ENCODE assay signal across 9 cellular contexts in the genomic region with DNA sequence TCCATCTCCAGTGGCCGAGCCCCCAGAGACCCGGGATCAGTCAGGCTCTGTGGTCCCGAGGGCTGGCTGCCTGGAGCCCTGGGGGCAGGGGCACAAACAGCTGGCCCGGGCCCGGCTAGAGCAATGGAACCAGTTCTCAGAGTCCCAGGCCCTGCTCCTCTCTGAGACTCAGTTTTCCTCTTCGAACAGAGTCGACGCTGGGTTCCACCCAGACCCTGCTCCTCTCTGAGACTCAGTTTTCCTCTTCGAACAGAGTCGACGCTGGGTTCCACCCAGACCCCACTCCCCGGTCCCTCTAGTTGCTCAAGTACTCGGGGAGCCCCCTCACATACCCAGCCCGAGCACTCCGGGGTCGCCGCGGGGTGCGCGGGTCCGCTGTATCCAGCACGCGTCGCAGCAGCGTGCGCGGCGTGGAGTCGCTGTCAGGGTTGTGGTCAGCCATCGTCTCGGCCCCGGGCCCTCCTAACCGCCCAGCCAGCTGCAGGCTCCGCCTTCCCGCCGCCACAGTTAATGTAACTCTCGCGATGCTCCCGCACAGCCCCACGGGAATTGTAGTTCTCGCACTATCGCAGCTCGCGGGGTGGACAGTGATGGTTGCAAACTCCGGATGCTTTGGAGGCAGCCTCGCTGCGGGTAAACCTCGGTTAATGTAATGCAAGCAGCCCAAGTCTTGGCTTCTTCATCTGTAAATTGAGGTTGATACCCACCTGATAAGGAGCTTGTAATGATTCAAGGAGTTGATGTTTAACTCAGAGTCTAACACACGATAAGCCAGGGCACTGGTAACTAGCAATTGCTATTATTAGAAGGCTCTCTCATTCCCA. TPM values are rescaled to one million over a fixed set of nuclear protein-coding genes. Genes with fewer than 3 reads are reported as not detected.
DNase-seq lines count a peak whose midpoint lies in the region; ATAC-seq, FAIRE-seq and TF ChIP-seq lines count a peak whose summit lies in the region.
"Had no signal": no experiment of that assay in that cellular context is flagged by ENCODE, and none has a peak within 500 bp of the region (broad histone marks: within the 10 kb centered on the region; RNA-seq: fewer than 3 reads in every experiment).

No MANE protein-coding gene starts in this region.

- TSS peak; percentile 73 for BruUV-seq in HepG2 (replicated peaks; lab: Mats Ljungman, UMichigan)

- peaks cover 16% of the 10 kb centered on the region for H3K79me2 ChIP-seq in HepG2 (ENCODE audit: insufficient read depth, low read length)

- H3K36me3 Mint-ChIP-seq in activated CD4-positive, alpha-beta T cell treated with anti-CD3 and anti-CD28 coated beads, Interleukin-2, amount 10 ng/mL, durations not matched to agents 24 days and 14 days (ENCODE audit: low read depth) = peaks cover 8% of the 10 kb centered on the region

- H3K4me2 ChIP-seq in BLaER1 treated with 17β-estradiol and CSF1 and Interleukin-3, amounts not matched to agents 10 nM and 100 nM = peak overlapping the region; percentile 90 to 100 (median 97)
- H3K4me2 ChIP-seq in HepG2 (ENCODE audit: low read depth, low read length) = peak overlapping the region; percentile 99

- peaks cover 36 to 39% (median 37%) of the 10 kb centered on the region in 11 experiments for H3K36me3 ChIP-seq in BLaER1 treated with 17β-estradiol and CSF1 and Interleukin-3, amounts not matched to agents 10 nM and 100 nM
- H3K36me3 ChIP-seq in HepG2 (replicated peaks in 1 of 2; ENCODE audit: control insufficient read depth in 1 of 2, insufficient read depth in 2 of 2, low read length in 2 of 2) = peaks cover 19 to 35% of the 10 kb centered on the region in 2 experiments

- peaks cover 0 to 35% (median 0%) of the 10 kb centered on the region in 11 experiments; a peak in 7 of 22 replicates for H4K20me1 ChIP-seq in BLaER1 treated with 17β-estradiol and CSF1 and Interleukin-3, amounts not matched to agents 10 nM and 100 nM
- no peaks in the 10 kb centered on the region for H4K20me1 ChIP-seq in HepG2 (ENCODE audit: insufficient read depth, low read length)

- peak; percentile 89 to 90 for DNase-seq in NCI-H524 (lab: John Stamatoyannopoulos, UW)
- DNase-seq in activated CD4-positive, alpha-beta T cell treated with anti-CD3 and anti-CD28 coated beads, Interleukin-2, amount 10 ng/mL, durations not matched to agents 24 days and 14 days = peak; percentile 99
- peak; percentile 94 for DNase-seq in coronary artery (ENCODE audit: low spot score)
- peak; percentile 89 for DNase-seq in HepG2 (ENCODE audit: low spot score)
- peak; percentile 90 to 91 for DNase-seq in stimulated activated CD4-positive, alpha-beta T cell treated with anti-CD3 and anti-CD28 coated beads, Interleukin-2, amount 100 ng/mL, for 48 hours

- TF ChIP-seq RAD21 in HepG2 (CRISPR knock-in tag; IDR thresholded peaks at IDR 0.05) = peak; percentile 36; the same call in 1 of the 2 replicates

- H2AFZ ChIP-seq in HepG2 (ENCODE audit: low read length) = peak overlapping the region; percentile 97

- POLR2A ChIA-PET in HepG2 (lab: Yijun Ruan, JAX) = interaction anchor here (0.5 to 4.1 kb wide), 17 partner anchors 10 to 251 kb away, joined by 3 to 47 read pairs (median 5); a partner anchor contains a TSS

- peak; percentile 93 for FAIRE-seq in HepG2 (lab: Jason Lieb, UNC)
- FAIRE-seq: endometrium had no signal

- intact Hi-C loops in activated CD4-positive, alpha-beta T cell treated with anti-CD3 and anti-CD28 coated beads, Interleukin-2, amount 10 ng/mL, durations not matched to agents 24 days and 14 days (cut with micrococcal nuclease) = loop anchor here (1.0 kb wide), 4 partner anchors 8 to 27 kb away; a partner anchor contains a TSS
- intact Hi-C loops in HepG2 (cut with micrococcal nuclease; ENCODE audit: unreplicated experiment) = no loop called here

- peaks cover 19 to 33% (median 27%) of the 10 kb centered on the region in 10 experiments for H3K4me1 ChIP-seq in BLaER1 treated with 17β-estradiol and CSF1 and Interleukin-3, amounts not matched to agents 10 nM and 100 nM
- peaks cover 37% of the 10 kb centered on the region for H3K4me1 ChIP-seq in HepG2 (ENCODE audit: insufficient read depth, low read length)

- TF ChIP-seq POLR2A in HepG2 (IDR thresholded peaks at IDR 0.05; ENCODE audit: insufficient read depth in 1 of 2, low read depth in 2 of 2, low read length in 2 of 2) = peak; percentile 92 to 99

- peak overlapping the region; percentile 98 for H3K4me3 Mint-ChIP-seq in activated CD4-positive, alpha-beta T cell treated with anti-CD3 and anti-CD28 coated beads, Interleukin-2, amount 10 ng/mL, durations not matched to agents 24 days and 14 days

- ATAC-seq in GM19324 (IDR thresholded peaks at IDR 0.05; ENCODE audit: low FRiP score, unreplicated experiment) (peak; percentile 92), HG03457 (IDR thresholded peaks at IDR 0.05; ENCODE audit: unreplicated experiment) (peak; percentile 86), HepG2 (peak; percentile 98)

- H3K9ac ChIP-seq in BLaER1 treated with 17β-estradiol and CSF1 and Interleukin-3, amounts not matched to agents 10 nM and 100 nM = peak overlapping the region; percentile 85 to 93 (median 88)
- H3K9ac ChIP-seq in HepG2 (ENCODE audit: insufficient read depth, low read depth, low read length) = peak overlapping the region; percentile 92

- no peaks in the 10 kb centered on the region for H3K9me3 Mint-ChIP-seq in activated CD4-positive, alpha-beta T cell treated with anti-CD3 and anti-CD28 coated beads, Interleukin-2, amount 10 ng/mL, durations not matched to agents 24 days and 14 days

- H3K9me3 ChIP-seq in BLaER1 treated with 17β-estradiol and CSF1 and Interleukin-3, amounts not matched to agents 10 nM and 100 nM (replicated peaks in 1 of 11) = no peaks in the 10 kb centered on the region
- H3K9me3 ChIP-seq in HepG2 (ENCODE audit: low read length) = no peaks in the 10 kb centered on the region

- H3K27ac Mint-ChIP-seq in activated CD4-positive, alpha-beta T cell treated with anti-CD3 and anti-CD28 coated beads, Interleukin-2, amount 10 ng/mL, durations not matched to agents 24 days and 14 days = peak overlapping the region; percentile 93

- 0 out of 4 replicates have a peak, but pooled peaks of 1 of the 2 experiments have one; percentile 41 for TF ChIP-seq EP300 in HepG2 (IDR thresholded peaks at IDR 0.05; ENCODE audit: low read depth in 2 of 2, low read length in 2 of 2)
- TF ChIP-seq EP300 in HepG2 (CRISPR knock-in tag; IDR thresholded peaks at IDR 0.05; ENCODE audit: borderline replicate concordance) = peak; percentile 29; the same call in 1 of the 2 replicates

- CTCF ChIA-PET in HepG2 (lab: Yijun Ruan, JAX; ENCODE audit: low intra/inter-chr PET ratio, low total read pairs) = interaction anchor here (1.3 kb wide), 1 partner anchor 17 kb away, joined by 3 read pairs; no protein-coding TSS in a partner anchor

- H3K27me3 ChIP-seq in BLaER1 treated with 17β-estradiol and CSF1 and Interleukin-3, amounts not matched to agents 10 nM and 100 nM = no peaks in the 10 kb centered on the region
- H3K27me3 ChIP-seq in HepG2 (ENCODE audit: control insufficient read depth in 1 of 2, insufficient read depth in 2 of 2, low read length in 2 of 2) = no peaks in the 10 kb centered on the region; a peak in 1 of 5 replicates

- no peaks in the 10 kb centered on the region for H3K27me3 Mint-ChIP-seq in activated CD4-positive, alpha-beta T cell treated with anti-CD3 and anti-CD28 coated beads, Interleukin-2, amount 10 ng/mL, durations not matched to agents 24 days and 14 days

- in situ Hi-C loops in HepG2 (cut with HindIII; ENCODE audit: extremely low pct_ligation_motif_present, low pct_unique_long_range_greater_than_20kb) = no loop called here

- H3K27ac ChIP-seq in BLaER1 treated with 17β-estradiol and CSF1 and Interleukin-3, amounts not matched to agents 10 nM and 100 nM = peak overlapping the region; percentile 57 to 86 (median 81); a peak in 21 of 22 replicates
- H3K27ac ChIP-seq in coronary artery (peak overlapping the region; percentile 55 to 84), HepG2 (ENCODE audit: extremely low read length, insufficient read depth, low read length) (peak overlapping the region; percentile 59)

- peak overlapping the region; percentile 76 to 86 (median 80) for H3K4me3 ChIP-seq in BLaER1 treated with 17β-estradiol and CSF1 and Interleukin-3, amounts not matched to agents 10 nM and 100 nM
- H3K4me3 ChIP-seq in coronary artery (peak overlapping the region; percentile 93), HepG2 (replicated peaks in 1 of 3; ENCODE audit: insufficient read depth in 1 of 3, low read depth in 2 of 3, low read length in 3 of 3) (peak overlapping the region; percentile 75 to 91 (median 75))

- H3K4me1 Mint-ChIP-seq in activated CD4-positive, alpha-beta T cell treated with anti-CD3 and anti-CD28 coated beads, Interleukin-2, amount 10 ng/mL, durations not matched to agents 24 days and 14 days = peaks cover 8% of the 10 kb centered on the region

- TF ChIP-seq CTCF in coronary artery (IDR thresholded peaks at IDR 0.05) (no peak), HepG2 (CRISPR knock-in tag; IDR thresholded peaks at IDR 0.05) (no peak; the same call in 1 of the 2 replicates)

- WGBS in HepG2 (ENCODE audit: low lambda C conversion rate) = 1% methylated on average over 15 of the region's 49 CpGs

RNA-seq across cellular contexts. Expression of a gene that starts 8.5 kb away (rescaled TPM):
- 46.4 and 48.7 TPM in 2 replicates for total RNA-seq in activated CD4-positive, alpha-beta T cell treated with anti-CD3 and anti-CD28 coated beads, Interleukin-2, amount 10 ng/mL, durations not matched to agents 24 days and 14 days
- 53.4 and 53.8 TPM in 2 replicates for total RNA-seq in HepG2 (2016; rRNA removed; fragmentation: Illumina TruSeq; extraction: Trizol)
- 48.1 and 65.0 TPM in 2 replicates for total RNA-seq in HepG2 (2016; cell fraction: cytosol; rRNA removed; fragmentation: Illumina TruSeq; extraction: Trizol; ENCODE audit: low read depth)
- 54.0 and 55.5 TPM in 2 replicates for total RNA-seq in HepG2 (2016; cell fraction: insoluble cytoplasmic fraction; rRNA removed; fragmentation: Illumina TruSeq; extraction: Trizol)
- 91.2 and 112 TPM in 2 replicates for total RNA-seq in HepG2 (2016; cell fraction: membrane; rRNA removed; fragmentation: Illumina TruSeq; extraction: Trizol)
- total RNA-seq in HepG2 (2016; cell fraction: nucleus; rRNA removed; fragmentation: Illumina TruSeq; extraction: Trizol) = 18.7 and 22.3 TPM in 2 replicates
- 44.2 and 45.5 TPM in 2 replicates for polyA plus RNA-seq in HepG2 (2011; rRNA removed)
- 45.9 and 53.3 TPM in 2 replicates for polyA plus RNA-seq in HepG2 (2011; cell fraction: cytosol; rRNA removed)
- 22.1 and 23.2 TPM in 2 replicates for polyA plus RNA-seq in HepG2 (2011; cell fraction: nucleus; rRNA removed)
- 25.9 and 34.6 TPM in 2 replicates for polyA plus RNA-seq in HepG2 (2012)
- polyA plus RNA-seq in HepG2 (2016; cell fraction: cytosol; fragmentation: Illumina TruSeq; extraction: Trizol; ENCODE audit: low read depth) = 42.2 and 59.3 TPM in 2 replicates
- 50.1 and 54.2 TPM in 2 replicates for polyA plus RNA-seq in HepG2 (2016; cell fraction: insoluble cytoplasmic fraction; fragmentation: Illumina TruSeq; extraction: Trizol; ENCODE audit: low read depth)
- polyA plus RNA-seq in HepG2 (2016; cell fraction: membrane; fragmentation: Illumina TruSeq; extraction: Trizol; ENCODE audit: low read depth) = 66.6 and 83.2 TPM in 2 replicates
- 28.8 and 33.3 TPM in 2 replicates for polyA plus RNA-seq in HepG2 (2016; cell fraction: nucleus; fragmentation: Illumina TruSeq; extraction: Trizol; ENCODE audit: insufficient read depth, low read depth)
- polyA minus RNA-seq in HepG2 (2011; rRNA and poly(A)+ RNA removed; ENCODE audit: low replicate concordance) = 45.1 and 58.5 TPM in 2 replicates
- 26.7 and 28.4 TPM in 2 replicates for polyA minus RNA-seq in HepG2 (2011; cell fraction: cytosol; rRNA and poly(A)+ RNA removed)
- polyA minus RNA-seq in HepG2 (2011; cell fraction: nucleus; rRNA and poly(A)+ RNA removed) = 8.2 and 9.8 TPM in 2 replicates

RNA-seq across cellular contexts. Expression of a gene that starts 13.1 kb away (rescaled TPM):
- total RNA-seq in activated CD4-positive, alpha-beta T cell treated with anti-CD3 and anti-CD28 coated beads, Interleukin-2, amount 10 ng/mL, durations not matched to agents 24 days and 14 days = 184 and 188 TPM in 2 replicates
- 214 and 224 TPM in 2 replicates for total RNA-seq in HepG2 (2016; rRNA removed; fragmentation: Illumina TruSeq; extraction: Trizol)
- 79.7 and 100.0 TPM in 2 replicates for total RNA-seq in HepG2 (2016; cell fraction: cytosol; rRNA removed; fragmentation: Illumina TruSeq; extraction: Trizol; ENCODE audit: low read depth)
- total RNA-seq in HepG2 (2016; cell fraction: insoluble cytoplasmic fraction; rRNA removed; fragmentation: Illumina TruSeq; extraction: Trizol) = 209 and 229 TPM in 2 replicates
- total RNA-seq in HepG2 (2016; cell fraction: membrane; rRNA removed; fragmentation: Illumina TruSeq; extraction: Trizol) = 120 and 150 TPM in 2 replicates
- 79.9 and 90.1 TPM in 2 replicates for total RNA-seq in HepG2 (2016; cell fraction: nucleus; rRNA removed; fragmentation: Illumina TruSeq; extraction: Trizol)
- 168 and 198 TPM in 2 replicates for polyA plus RNA-seq in HepG2 (2011; rRNA removed)
- polyA plus RNA-seq in HepG2 (2011; cell fraction: cytosol; rRNA removed) = 212 and 299 TPM in 2 replicates
- 132 and 146 TPM in 2 replicates for polyA plus RNA-seq in HepG2 (2011; cell fraction: nucleus; rRNA removed)
- polyA plus RNA-seq in HepG2 (2012) = 140 and 216 TPM in 2 replicates
- 108 and 138 TPM in 2 replicates for polyA plus RNA-seq in HepG2 (2016; cell fraction: cytosol; fragmentation: Illumina TruSeq; extraction: Trizol; ENCODE audit: low read depth)
- 277 and 305 TPM in 2 replicates for polyA plus RNA-seq in HepG2 (2016; cell fraction: insoluble cytoplasmic fraction; fragmentation: Illumina TruSeq; extraction: Trizol; ENCODE audit: low read depth)
- 139 and 154 TPM in 2 replicates for polyA plus RNA-seq in HepG2 (2016; cell fraction: membrane; fragmentation: Illumina TruSeq; extraction: Trizol; ENCODE audit: low read depth)
- 173 and 182 TPM in 2 replicates for polyA plus RNA-seq in HepG2 (2016; cell fraction: nucleus; fragmentation: Illumina TruSeq; extraction: Trizol; ENCODE audit: insufficient read depth, low read depth)
- polyA minus RNA-seq in HepG2 (2011; rRNA and poly(A)+ RNA removed; ENCODE audit: low replicate concordance) = 366 and 394 TPM in 2 replicates
- 157 and 165 TPM in 2 replicates for polyA minus RNA-seq in HepG2 (2011; cell fraction: cytosol; rRNA and poly(A)+ RNA removed)
- polyA minus RNA-seq in HepG2 (2011; cell fraction: nucleus; rRNA and poly(A)+ RNA removed) = 60.0 and 81.7 TPM in 2 replicates

RNA-seq across cellular contexts. Expression of a gene that starts 13.9 kb away (rescaled TPM):
- total RNA-seq in activated CD4-positive, alpha-beta T cell treated with anti-CD3 and anti-CD28 coated beads, Interleukin-2, amount 10 ng/mL, durations not matched to agents 24 days and 14 days = 37.0 and 44.5 TPM in 2 replicates
- 24.8 and 43.3 TPM in 2 replicates for total RNA-seq in HepG2 (2016; rRNA removed; fragmentation: Illumina TruSeq; extraction: Trizol)
- total RNA-seq in HepG2 (2016; cell fraction: cytosol; rRNA removed; fragmentation: Illumina TruSeq; extraction: Trizol; ENCODE audit: low read depth) = 11.2 and 11.7 TPM in 2 replicates
- 22.8 and 43.9 TPM in 2 replicates for total RNA-seq in HepG2 (2016; cell fraction: insoluble cytoplasmic fraction; rRNA removed; fragmentation: Illumina TruSeq; extraction: Trizol)
- total RNA-seq in HepG2 (2016; cell fraction: membrane; rRNA removed; fragmentation: Illumina TruSeq; extraction: Trizol) = 7.4 and 8.2 TPM in 2 replicates
- 43.8 and 49.8 TPM in 2 replicates for total RNA-seq in HepG2 (2016; cell fraction: nucleus; rRNA removed; fragmentation: Illumina TruSeq; extraction: Trizol)
- polyA plus RNA-seq in HepG2 (2011; rRNA removed) = 40.9 and 51.3 TPM in 2 replicates
- polyA plus RNA-seq in HepG2 (2011; cell fraction: cytosol; rRNA removed) = 17.4 and 28.9 TPM in 2 replicates
- 414 and 516 TPM in 2 replicates for polyA plus RNA-seq in HepG2 (2011; cell fraction: nucleus; rRNA removed)
- 22.1 and 28.1 TPM in 2 replicates for polyA plus RNA-seq in HepG2 (2012)
- polyA plus RNA-seq in HepG2 (2016; cell fraction: cytosol; fragmentation: Illumina TruSeq; extraction: Trizol; ENCODE audit: low read depth) = 3.3 and 4.0 TPM in 2 replicates
- 22.0 and 24.2 TPM in 2 replicates for polyA plus RNA-seq in HepG2 (2016; cell fraction: insoluble cytoplasmic fraction; fragmentation: Illumina TruSeq; extraction: Trizol; ENCODE audit: low read depth)
- 4.4 and 6.6 TPM in 2 replicates for polyA plus RNA-seq in HepG2 (2016; cell fraction: membrane; fragmentation: Illumina TruSeq; extraction: Trizol; ENCODE audit: low read depth)
- polyA plus RNA-seq in HepG2 (2016; cell fraction: nucleus; fragmentation: Illumina TruSeq; extraction: Trizol; ENCODE audit: insufficient read depth, low read depth) = 153 and 170 TPM in 2 replicates
- 38.6 and 47.8 TPM in 2 replicates for polyA minus RNA-seq in HepG2 (2011; rRNA and poly(A)+ RNA removed; ENCODE audit: low replicate concordance)
- polyA minus RNA-seq in HepG2 (2011; cell fraction: cytosol; rRNA and poly(A)+ RNA removed) = 8.8 and 11.4 TPM in 2 replicates
- polyA minus RNA-seq in HepG2 (2011; cell fraction: nucleus; rRNA and poly(A)+ RNA removed) = 35.9 and 44.5 TPM in 2 replicates

RNA-seq across cellular contexts. Expression of a gene that starts 26.9 kb away (rescaled TPM):
- total RNA-seq in activated CD4-positive, alpha-beta T cell treated with anti-CD3 and anti-CD28 coated beads, Interleukin-2, amount 10 ng/mL, durations not matched to agents 24 days and 14 days = 0.65 and 0.80 TPM in 2 replicates
- total RNA-seq in HepG2 (2016; rRNA removed; fragmentation: Illumina TruSeq; extraction: Trizol) = 0.10 and 0.86 TPM in 2 replicates
- total RNA-seq in HepG2 (2016; cell fraction: cytosol; rRNA removed; fragmentation: Illumina TruSeq; extraction: Trizol; ENCODE audit: low read depth) = 0.18 TPM in 1 of 2 replicates, not detected in the other
- 0.10 and 0.93 TPM in 2 replicates for total RNA-seq in HepG2 (2016; cell fraction: insoluble cytoplasmic fraction; rRNA removed; fragmentation: Illumina TruSeq; extraction: Trizol)
- total RNA-seq in HepG2 (2016; cell fraction: membrane; rRNA removed; fragmentation: Illumina TruSeq; extraction: Trizol) = 0.24 and 0.25 TPM in 2 replicates
- 0.84 and 1.0 TPM in 2 replicates for total RNA-seq in HepG2 (2016; cell fraction: nucleus; rRNA removed; fragmentation: Illumina TruSeq; extraction: Trizol)
- 0.37 and 0.61 TPM in 2 replicates for polyA plus RNA-seq in HepG2 (2011; rRNA removed)
- 0.09 and 0.17 TPM in 2 replicates for polyA plus RNA-seq in HepG2 (2011; cell fraction: cytosol; rRNA removed)
- polyA plus RNA-seq in HepG2 (2011; cell fraction: nucleus; rRNA removed) = 4.3 and 5.3 TPM in 2 replicates
- 0.23 and 0.63 TPM in 2 replicates for polyA plus RNA-seq in HepG2 (2012)
- 0.10 TPM in 1 of 2 replicates, not detected in the other for polyA plus RNA-seq in HepG2 (2016; cell fraction: cytosol; fragmentation: Illumina TruSeq; extraction: Trizol; ENCODE audit: low read depth)
- polyA plus RNA-seq in HepG2 (2016; cell fraction: insoluble cytoplasmic fraction; fragmentation: Illumina TruSeq; extraction: Trizol; ENCODE audit: low read depth) = 0.16 and 0.74 TPM in 2 replicates
- polyA plus RNA-seq in HepG2 (2016; cell fraction: membrane; fragmentation: Illumina TruSeq; extraction: Trizol; ENCODE audit: low read depth) = 0.08 TPM in 1 of 2 replicates, not detected in the other
- 3.4 and 4.5 TPM in 2 replicates for polyA plus RNA-seq in HepG2 (2016; cell fraction: nucleus; fragmentation: Illumina TruSeq; extraction: Trizol; ENCODE audit: insufficient read depth, low read depth)
- 0.06 and 0.37 TPM in 2 replicates for polyA minus RNA-seq in HepG2 (2011; rRNA and poly(A)+ RNA removed; ENCODE audit: low replicate concordance)
- polyA minus RNA-seq in HepG2 (2011; cell fraction: cytosol; rRNA and poly(A)+ RNA removed) = not detected in 2 replicates
- polyA minus RNA-seq in HepG2 (2011; cell fraction: nucleus; rRNA and poly(A)+ RNA removed) = 0.39 and 2.0 TPM in 2 replicates

RNA-seq across cellular contexts. Expression of a gene that starts 27.3 kb away (rescaled TPM):
- total RNA-seq in activated CD4-positive, alpha-beta T cell treated with anti-CD3 and anti-CD28 coated beads, Interleukin-2, amount 10 ng/mL, durations not matched to agents 24 days and 14 days = 18.2 and 18.6 TPM in 2 replicates
- 8.5 and 9.2 TPM in 2 replicates for total RNA-seq in HepG2 (2016; rRNA removed; fragmentation: Illumina TruSeq; extraction: Trizol)
- 2.6 and 3.0 TPM in 2 replicates for total RNA-seq in HepG2 (2016; cell fraction: cytosol; rRNA removed; fragmentation: Illumina TruSeq; extraction: Trizol; ENCODE audit: low read depth)
- total RNA-seq in HepG2 (2016; cell fraction: insoluble cytoplasmic fraction; rRNA removed; fragmentation: Illumina TruSeq; extraction: Trizol) = 8.1 and 8.8 TPM in 2 replicates
- 5.7 and 5.9 TPM in 2 replicates for total RNA-seq in HepG2 (2016; cell fraction: membrane; rRNA removed; fragmentation: Illumina TruSeq; extraction: Trizol)
- total RNA-seq in HepG2 (2016; cell fraction: nucleus; rRNA removed; fragmentation: Illumina TruSeq; extraction: Trizol) = 8.9 and 11.2 TPM in 2 replicates
- polyA plus RNA-seq in HepG2 (2011; rRNA removed) = 22.7 and 24.5 TPM in 2 replicates
- polyA plus RNA-seq in HepG2 (2011; cell fraction: cytosol; rRNA removed) = 9.5 and 10.5 TPM in 2 replicates
- polyA plus RNA-seq in HepG2 (2011; cell fraction: nucleus; rRNA removed) = 48.8 and 55.7 TPM in 2 replicates
- 11.9 and 17.0 TPM in 2 replicates for polyA plus RNA-seq in HepG2 (2012)
- 1.5 and 1.6 TPM in 2 replicates for polyA plus RNA-seq in HepG2 (2016; cell fraction: cytosol; fragmentation: Illumina TruSeq; extraction: Trizol; ENCODE audit: low read depth)
- 8.5 and 11.6 TPM in 2 replicates for polyA plus RNA-seq in HepG2 (2016; cell fraction: insoluble cytoplasmic fraction; fragmentation: Illumina TruSeq; extraction: Trizol; ENCODE audit: low read depth)
- polyA plus RNA-seq in HepG2 (2016; cell fraction: membrane; fragmentation: Illumina TruSeq; extraction: Trizol; ENCODE audit: low read depth) = 3.3 and 3.6 TPM in 2 replicates
- 29.7 and 31.1 TPM in 2 replicates for polyA plus RNA-seq in HepG2 (2016; cell fraction: nucleus; fragmentation: Illumina TruSeq; extraction: Trizol; ENCODE audit: insufficient read depth, low read depth)
- 28.0 and 40.9 TPM in 2 replicates for polyA minus RNA-seq in HepG2 (2011; rRNA and poly(A)+ RNA removed; ENCODE audit: low replicate concordance)
- polyA minus RNA-seq in HepG2 (2011; cell fraction: cytosol; rRNA and poly(A)+ RNA removed) = 8.3 and 9.2 TPM in 2 replicates
- polyA minus RNA-seq in HepG2 (2011; cell fraction: nucleus; rRNA and poly(A)+ RNA removed) = 16.2 and 20.8 TPM in 2 replicates

Comparison
In these comparisons a context has a peak if more than half of its experiments do, and no peak if none do; other contexts are left out.
1. Peak in every context shown above with its lines: DNase-seq, ATAC-seq, H3K4me3 ChIP-seq and H3K27ac ChIP-seq.